In genomic region chr12:94938583-94938982, GRCh38 we compare ENCODE assay signal across 21 cellular contexts.
"Had no signal": no experiment of that assay in that cellular context is flagged by ENCODE, and none has a peak within 500 bp of the region (broad histone marks: within the 10 kb centered on the region; RNA-seq: fewer than 3 reads in every experiment).

No MANE protein-coding gene starts in this region.

- H3K9me3 Mint-ChIP-seq: brain had no signal

- H3K27me3 ChIP-seq: foreskin keratinocyte, upper lobe of left lung had no signal

- ATAC-seq: foreskin keratinocyte, left lobe of liver, lower lobe of right lung had no signal

- H3K9me3 ChIP-seq: lower lobe of right lung, thoracic aorta, upper lobe of left lung had no signal

- H3K27ac ChIP-seq: foreskin keratinocyte, lower lobe of right lung, thoracic aorta, upper lobe of left lung had no signal

- H3K27ac Mint-ChIP-seq: activated naive CD4-positive, alpha-beta T cell treated with anti-CD3 and anti-CD28 coated beads, Interleukin-2, amount 10 ng/mL, durations not matched to agents 7 days and 5 days; brain; progenitor cell of endocrine pancreas had no signal

- H3K4me3 ChIP-seq: lower lobe of right lung, thoracic aorta, upper lobe of left lung had no signal

- DNase-seq: activated CD4-positive, alpha-beta T cell treated with anti-CD3 and anti-CD28 coated beads for 48 hours; activated CD4-positive, CD25-positive, alpha-beta regulatory T cell; activated effector memory CD4-positive, alpha-beta T cell treated with anti-CD3 and anti-CD28 coated beads, Interleukin-2, amount 50 U/mL, for 16 hours; activated naive CD4-positive, alpha-beta T cell treated with anti-CD3 and anti-CD28 coated beads, Interleukin-2, amount 10 ng/mL, durations not matched to agents 7 days and 5 days; activated T-cell treated with anti-CD3 and anti-CD28 coated beads for 4 hours; aorta; caudate nucleus; dermis blood vessel endothelial cell; effector CD8-positive, alpha-beta T cell; foreskin keratinocyte; kidney; lower lobe of right lung; naive B cell; retina; stimulated activated CD4-positive, alpha-beta T cell treated with anti-CD3 and anti-CD28 coated beads, Interleukin-4, amount 100 ng/mL, for 24 hours; stimulated activated naive CD4-positive, alpha-beta T cell treated with Interleukin-2 at 50 U/mL for 16 hours; upper lobe of left lung had no signal

- H3K36me3 ChIP-seq: lower lobe of right lung, thoracic aorta, upper lobe of left lung had no signal

- H3K27me3 Mint-ChIP-seq: activated naive CD4-positive, alpha-beta T cell treated with anti-CD3 and anti-CD28 coated beads, Interleukin-2, amount 10 ng/mL, durations not matched to agents 7 days and 5 days; naive B cell; progenitor cell of endocrine pancreas had no signal

- H3K4me3 Mint-ChIP-seq: activated naive CD4-positive, alpha-beta T cell treated with anti-CD3 and anti-CD28 coated beads, Interleukin-2, amount 10 ng/mL, durations not matched to agents 7 days and 5 days; brain; naive B cell had no signal

- H3K36me3 Mint-ChIP-seq: brain had no signal
